12 cellular contexts compared by ENCODE assay signal in the genomic region with DNA sequence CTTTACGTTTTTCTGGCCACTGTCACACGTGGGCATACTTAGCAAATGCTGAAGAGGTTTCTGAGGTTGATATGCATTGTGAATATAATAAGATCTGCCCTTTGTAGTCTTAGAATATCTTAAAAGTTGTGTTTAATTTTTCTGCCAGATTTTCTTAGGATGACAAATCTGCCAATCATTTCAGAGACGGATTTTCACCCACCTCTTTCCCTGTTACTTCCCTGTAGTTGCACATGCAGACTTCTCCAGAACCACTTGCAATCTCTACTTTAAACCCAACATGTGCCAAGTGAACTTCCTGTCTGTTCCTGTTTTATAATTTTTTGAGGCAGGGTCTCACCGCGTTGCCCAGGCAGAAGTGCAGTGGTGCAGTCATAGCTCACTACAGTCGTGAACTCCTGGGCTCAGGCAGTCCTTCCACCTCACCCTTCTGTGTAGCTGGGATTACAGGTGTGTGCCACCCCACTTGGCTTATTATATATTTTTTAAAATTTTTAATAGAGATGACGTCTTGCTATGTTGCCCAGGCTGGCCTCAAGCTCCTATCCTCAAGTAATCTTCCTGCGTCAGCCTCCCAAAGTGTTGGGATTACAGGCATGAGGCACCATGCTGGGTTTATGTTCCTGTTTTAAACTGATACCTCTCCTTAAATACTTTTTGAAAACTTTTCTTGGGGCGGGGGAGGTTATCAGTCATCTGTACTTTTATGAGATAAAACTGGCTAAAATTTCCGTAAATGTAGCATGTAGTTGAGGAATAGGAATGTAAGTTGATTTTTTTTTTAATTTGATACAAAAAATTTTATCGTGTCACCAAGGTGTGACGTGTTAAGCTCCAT. TPM values are rescaled to one million over a fixed set of nuclear protein-coding genes. Genes with fewer than 3 reads are reported as not detected.
DNase-seq lines count a peak whose midpoint lies in the region; ATAC-seq and TF ChIP-seq lines count a peak whose summit lies in the region.
"Had no signal": no experiment of that assay in that cellular context is flagged by ENCODE, and none has a peak within 500 bp of the region (broad histone marks: within the 10 kb centered on the region; RNA-seq: fewer than 3 reads in every experiment).

No MANE protein-coding gene starts in this region.

- 91 to 92% methylated on average over 12 of the region's 12 CpGs for WGBS in sigmoid colon, 2 donors

- no peak for TF ChIP-seq EP300 in sigmoid colon (IDR thresholded peaks at IDR 0.05)

- no peak for TF ChIP-seq POLR2A in sigmoid colon (IDR thresholded peaks at IDR 0.05)

- DNase-seq in CD4-positive, CD25-positive, alpha-beta regulatory T cell, result no peak
- no peak for DNase-seq in HFF-Myc (ENCODE audit: extremely low read depth, low read depth)
- DNase-seq in central memory CD8-positive, alpha-beta T cell (ENCODE audit: low spot score in 2 of 2), result no peak
- no peak for DNase-seq in nephron progenitor cell
- no peak for DNase-seq in sigmoid colon
- DNase-seq in amygdala (lab: John Stamatoyannopoulos, UW), result no peak
- DNase-seq in ascending aorta (ENCODE audit: low spot score in 2 of 2), result no peak
- DNase-seq in GOT3 (lab: John Stamatoyannopoulos, UW), result no peak
- DNase-seq: activated CD4-positive, CD25-positive, alpha-beta regulatory T cell treated with anti-CD3 and anti-CD28 coated beads, Interleukin-2, amount 50 U/mL, for 72 hours; adrenal gland had no signal

- H3K4me1 Mint-ChIP-seq in CD4-positive, CD25-positive, alpha-beta regulatory T cell, result peaks cover 24 to 71% (median 61%) of the 10 kb centered on the region in 4 donors
- peaks cover 58% of the 10 kb centered on the region for H3K4me1 Mint-ChIP-seq in central memory CD8-positive, alpha-beta T cell
- H3K4me1 Mint-ChIP-seq in nephron progenitor cell, result peaks cover 61% of the 10 kb centered on the region

- H3K27ac Mint-ChIP-seq in CD4-positive, CD25-positive, alpha-beta regulatory T cell, result peak overlapping the region in 1 of 3 donors; percentile 74
- no peak overlapping the region for H3K27ac Mint-ChIP-seq in central memory CD8-positive, alpha-beta T cell (ENCODE audit: low read depth)
- no peak overlapping the region for H3K27ac Mint-ChIP-seq in nephron progenitor cell
- H3K27ac Mint-ChIP-seq: memory B cell had no signal

- H3K27me3 Mint-ChIP-seq in CD4-positive, CD25-positive, alpha-beta regulatory T cell, result peaks cover 2% of the 10 kb centered on the region
- no peaks in the 10 kb centered on the region for H3K27me3 Mint-ChIP-seq in central memory CD8-positive, alpha-beta T cell
- peaks cover 11% of the 10 kb centered on the region for H3K27me3 Mint-ChIP-seq in nephron progenitor cell (ENCODE audit: low read depth, poor library complexity)
- H3K27me3 Mint-ChIP-seq: memory B cell had no signal

- no peaks in the 10 kb centered on the region for H3K9me3 Mint-ChIP-seq in CD4-positive, CD25-positive, alpha-beta regulatory T cell
- no peaks in the 10 kb centered on the region for H3K9me3 Mint-ChIP-seq in central memory CD8-positive, alpha-beta T cell
- no peaks in the 10 kb centered on the region for H3K9me3 Mint-ChIP-seq in nephron progenitor cell
- H3K9me3 Mint-ChIP-seq: memory B cell had no signal

- peak overlapping the region; percentile 89 to 93 (median 92) for H3K4me3 Mint-ChIP-seq in CD4-positive, CD25-positive, alpha-beta regulatory T cell
- peak overlapping the region; percentile 86 for H3K4me3 Mint-ChIP-seq in central memory CD8-positive, alpha-beta T cell
- peak overlapping the region; percentile 70 for H3K4me3 Mint-ChIP-seq in nephron progenitor cell
- H3K4me3 Mint-ChIP-seq: memory B cell had no signal

- no peaks in the 10 kb centered on the region for H3K36me3 Mint-ChIP-seq in CD4-positive, CD25-positive, alpha-beta regulatory T cell
- peaks cover 7% of the 10 kb centered on the region for H3K36me3 Mint-ChIP-seq in central memory CD8-positive, alpha-beta T cell (ENCODE audit: insufficient read depth)
- H3K36me3 Mint-ChIP-seq in nephron progenitor cell (ENCODE audit: low read depth), result no peaks in the 10 kb centered on the region

- TF ChIP-seq CTCF in HFF-Myc (IDR thresholded peaks at IDR 0.05; ENCODE audit: low read depth, low read length, missing control alignments) (no peak), nephron progenitor cell (IDR thresholded peaks at IDR 0.05) (no peak), sigmoid colon (IDR thresholded peaks at IDR 0.05) (no peak), ascending aorta (IDR thresholded peaks at IDR 0.05) (no peak)

- peaks cover 58% of the 10 kb centered on the region for H3K4me1 ChIP-seq in CD4-positive, CD25-positive, alpha-beta regulatory T cell (ENCODE audit: control insufficient read depth, insufficient read depth, low read length, poor library complexity, severe bottlenecking)
- H3K4me1 ChIP-seq in sigmoid colon (peaks cover 0 to 43% (median 28%) of the 10 kb centered on the region in 4 donors), ascending aorta (peaks cover 0 to 15% of the 10 kb centered on the region in 2 donors)

- no peak overlapping the region for H3K27ac ChIP-seq in CD4-positive, CD25-positive, alpha-beta regulatory T cell (ENCODE audit: insufficient read depth, low read length, poor library complexity, severe bottlenecking)
- no peak overlapping the region for H3K27ac ChIP-seq in sigmoid colon
- no peak overlapping the region for H3K27ac ChIP-seq in ascending aorta

- no peaks in the 10 kb centered on the region for H3K9me3 ChIP-seq in CD4-positive, CD25-positive, alpha-beta regulatory T cell (ENCODE audit: control insufficient read depth in 2 of 2, low read length in 2 of 2)
- H3K9me3 ChIP-seq in sigmoid colon (no peaks in the 10 kb centered on the region), ascending aorta (no peaks in the 10 kb centered on the region)
- H3K9me3 ChIP-seq: adrenal gland, SJSA1 had no signal

- no peaks in the 10 kb centered on the region for H3K27me3 ChIP-seq in CD4-positive, CD25-positive, alpha-beta regulatory T cell (ENCODE audit: control insufficient read depth, insufficient read depth, low read length)
- no peaks in the 10 kb centered on the region for H3K27me3 ChIP-seq in sigmoid colon
- no peaks in the 10 kb centered on the region for H3K27me3 ChIP-seq in ascending aorta
- H3K27me3 ChIP-seq: adrenal gland, SJSA1 had no signal

- H3K36me3 ChIP-seq in CD4-positive, CD25-positive, alpha-beta regulatory T cell (ENCODE audit: control insufficient read depth, insufficient read depth, low read length), result no peaks in the 10 kb centered on the region
- H3K36me3 ChIP-seq in sigmoid colon (no peaks in the 10 kb centered on the region), ascending aorta (no peaks in the 10 kb centered on the region)
- H3K36me3 ChIP-seq: adrenal gland had no signal

- H3K4me3 ChIP-seq in CD4-positive, CD25-positive, alpha-beta regulatory T cell (ENCODE audit: low read depth, low read length), result peak overlapping the region; percentile 29
- peak overlapping the region; percentile 70; the same call in 1 of the 2 replicates for H3K4me3 ChIP-seq in HFF-Myc (replicated peaks; ENCODE audit: low read depth, low read length)
- no peak overlapping the region for H3K4me3 ChIP-seq in sigmoid colon
- no peak overlapping the region for H3K4me3 ChIP-seq in ascending aorta
- H3K4me3 ChIP-seq: SJSA1 had no signal

- intact Hi-C loops in sigmoid colon (cut with DNase I), result no loop called here
- intact Hi-C loops in ascending aorta (cut with DNase I), result loop anchor here (5.0 kb wide), 1 partner anchor 486 kb away; no protein-coding TSS in a partner anchor

- no peak for ATAC-seq in CD4-positive, CD25-positive, alpha-beta regulatory T cell (ENCODE audit: low read depth in 2 of 2)
- no peak for ATAC-seq in central memory CD8-positive, alpha-beta T cell (replicated peaks; ENCODE audit: extremely low read depth, poor library complexity, severe bottlenecking)

RNA-seq across cellular contexts. Expression of gene IGF2R, which starts 2.7 kb away (rescaled TPM):
- 71.2 TPM for total RNA-seq in CD4-positive, CD25-positive, alpha-beta regulatory T cell
- 10 to 100 TPM in 2 of 4 donors, 1 to 10 TPM in 2; 8.8 to 13.4 (median 9.8) TPM for polyA plus RNA-seq in CD4-positive, CD25-positive, alpha-beta regulatory T cell
- total RNA-seq in sigmoid colon (10 to 100 TPM; 34.6 to 80.9 (median 42.8) TPM), ascending aorta (104 TPM)
- polyA plus RNA-seq in sigmoid colon, result 10 to 100 TPM in 2 of 3 donors, 1 to 10 TPM in 1; 3.6 to 43.7 (median 10.9) TPM

Comparison
In these comparisons a context has a peak if more than half of its experiments do, and no peak if none do; other contexts are left out.
1. H3K4me3 ChIP-seq: peak in CD4-positive, CD25-positive, alpha-beta regulatory T cell (single experiment) and HFF-Myc (single experiment); none in sigmoid colon (0 of 4) and ascending aorta (0 of 2).
2. Peak in every context shown above with its lines, with median percentiles within 50 percentile points of each other: H3K4me3 Mint-ChIP-seq.